1 cellular context compared by ENCODE assay signal in genomic region chr16:89999831-90000574, GRCh38.
TF ChIP-seq lines count a peak whose summit lies in the region.

No MANE protein-coding gene starts in this region.

TF ChIP-seq in IMR-90, 13 proteins besides CTCF, POLR2A, EP300 and RAD21:
- TF ChIP-seq NFE2L2 (IDR thresholded peaks at IDR 0.05; ENCODE audit: low read depth, low read length) (no peak), BHLHE40 (IDR thresholded peaks at IDR 0.05; ENCODE audit: low read depth, low read length) (no peak), MXI1 (IDR thresholded peaks at IDR 0.05; ENCODE audit: borderline replicate concordance, low read depth, low read length) (no peak), MAFK (IDR thresholded peaks at IDR 0.05; ENCODE audit: low read depth, low read length) (no peak), RCOR1 (IDR thresholded peaks at IDR 0.05; ENCODE audit: insufficient replicate concordance, low read length) (no peak), CHD1 (IDR thresholded peaks at IDR 0.05; ENCODE audit: low read depth, low read length) (no peak), FOS (IDR thresholded peaks at IDR 0.05; ENCODE audit: low read depth, low read length) (no peak), MAZ (IDR thresholded peaks at IDR 0.05; ENCODE audit: borderline replicate concordance, low read depth, low read length) (no peak), USF2 (IDR thresholded peaks at IDR 0.05; ENCODE audit: low read depth, low read length) (no peak), CEBPB (IDR thresholded peaks at IDR 0.05; ENCODE audit: low read depth, low read length) (no peak), ELK1 (IDR thresholded peaks at IDR 0.05; ENCODE audit: borderline replicate concordance, low read depth, low read length) (no peak)
TF ChIP-seq in IMR-90: peak in this region for 0.
